In genomic region chr14:64983439-64984310, GRCh38 we compare ENCODE assay signal across 1 cellular context.
TF ChIP-seq lines count a peak whose summit lies in the region.

No MANE protein-coding gene starts in this region.

TF ChIP-seq in Ishikawa, 13 proteins besides CTCF, POLR2A, EP300 and RAD21 (continued from another document):
- no peak for TF ChIP-seq USF1 (IDR thresholded peaks at IDR 0.05)
- no peak for TF ChIP-seq TEAD4 (IDR thresholded peaks at IDR 0.05)
